In the genomic region with DNA sequence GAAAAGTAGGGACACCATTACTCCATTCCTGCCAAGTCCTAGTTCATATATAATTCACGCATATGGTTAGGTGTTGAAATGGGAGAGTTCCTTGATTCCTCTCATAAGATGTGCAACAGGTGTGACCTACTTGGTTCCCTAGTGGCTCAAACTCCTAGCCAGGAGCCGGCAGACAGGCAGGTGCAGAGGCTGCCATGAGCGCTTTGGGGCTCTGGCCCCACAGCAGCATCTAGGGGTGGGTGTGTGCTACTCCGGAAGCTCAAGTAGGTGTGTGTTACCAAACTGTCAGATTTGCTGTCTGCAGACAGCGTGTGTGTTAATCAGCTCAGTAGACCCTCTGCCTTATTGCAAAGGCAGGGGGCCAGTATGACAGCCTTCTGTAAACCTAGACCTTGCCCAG, we compare ENCODE assay signal across 15 cellular contexts.
"Had no signal": no experiment of that assay in that cellular context is flagged by ENCODE, and none has a peak within 500 bp of the region (broad histone marks: within the 10 kb centered on the region; RNA-seq: fewer than 3 reads in every experiment).

No MANE protein-coding gene starts in this region.

- H3K9me3 Mint-ChIP-seq: activated CD8-positive, alpha-beta T cell treated with anti-CD3 and anti-CD28 coated beads for 36 hours; activated naive CD8-positive, alpha-beta T cell treated with anti-CD3 and anti-CD28 coated beads, Interleukin-2, amount 10 ng/mL, durations not matched to agents 7 days and 5 days; nephron progenitor cell; T-helper 2 cell treated with Interferon-gamma antibody and Interleukin-4, amounts not matched to agents 5 μg/mL and 100 μg/mL, for 36 hours had no signal

- H3K27me3 ChIP-seq: ascending aorta, esophagus squamous epithelium had no signal

- H3K4me3 Mint-ChIP-seq: activated CD8-positive, alpha-beta T cell treated with anti-CD3 and anti-CD28 coated beads for 36 hours; activated naive CD8-positive, alpha-beta T cell treated with anti-CD3 and anti-CD28 coated beads, Interleukin-2, amount 10 ng/mL, durations not matched to agents 7 days and 5 days; nephron progenitor cell; T-helper 2 cell treated with Interferon-gamma antibody and Interleukin-4, amounts not matched to agents 5 μg/mL and 100 μg/mL, for 36 hours had no signal

- ATAC-seq: activated CD8-positive, alpha-beta T cell treated with anti-CD3 and anti-CD28 coated beads for 36 hours had no signal

- H3K4me1 ChIP-seq: ascending aorta, esophagus squamous epithelium, left ventricle myocardium inferior had no signal

- H3K36me3 Mint-ChIP-seq: activated naive CD8-positive, alpha-beta T cell treated with anti-CD3 and anti-CD28 coated beads, Interleukin-2, amount 10 ng/mL, durations not matched to agents 7 days and 5 days had no signal

- H3K9me3 ChIP-seq: ascending aorta, esophagus squamous epithelium, left ventricle myocardium inferior had no signal

- H3K36me3 ChIP-seq: ascending aorta, esophagus squamous epithelium, left ventricle myocardium inferior had no signal

- H3K4me3 ChIP-seq: ascending aorta, esophagus squamous epithelium, left ventricle myocardium inferior had no signal

- H3K4me1 Mint-ChIP-seq: activated naive CD8-positive, alpha-beta T cell treated with anti-CD3 and anti-CD28 coated beads, Interleukin-2, amount 10 ng/mL, durations not matched to agents 7 days and 5 days; nephron progenitor cell had no signal

- H3K27ac ChIP-seq: ascending aorta, esophagus squamous epithelium, left ventricle myocardium inferior had no signal

- DNase-seq: activated CD4-positive, alpha-beta T cell treated with anti-CD3 and anti-CD28 coated beads for 4 hours; activated CD8-positive, alpha-beta memory T cell treated with anti-CD3 and anti-CD28 coated beads, Interleukin-2, amount 50 U/mL, for 4 hours; activated CD8-positive, alpha-beta T cell treated with anti-CD3 and anti-CD28 coated beads for 36 hours; activated naive CD8-positive, alpha-beta T cell treated with anti-CD3 and anti-CD28 coated beads, Interleukin-2, amount 10 ng/mL, durations not matched to agents 7 days and 5 days; esophagus squamous epithelium; foreskin fibroblast; head of caudate nucleus; left ventricle myocardium inferior; mesenchymal stem cell; nephron progenitor cell; stimulated activated CD4-positive, alpha-beta T cell treated with anti-CD3 and anti-CD28 coated beads, Interleukin-12 subunit alpha, Interleukin-12 subunit beta, amount 100 ng/mL, for 4 hours; stimulated activated naive CD4-positive, alpha-beta T cell treated with Interleukin-2 at 50 U/mL for 16 hours; trophoblast cell had no signal

- H3K27ac Mint-ChIP-seq: activated CD8-positive, alpha-beta T cell treated with anti-CD3 and anti-CD28 coated beads for 36 hours; activated naive CD8-positive, alpha-beta T cell treated with anti-CD3 and anti-CD28 coated beads, Interleukin-2, amount 10 ng/mL, durations not matched to agents 7 days and 5 days; nephron progenitor cell; T-helper 2 cell treated with Interferon-gamma antibody and Interleukin-4, amounts not matched to agents 5 μg/mL and 100 μg/mL, for 36 hours had no signal

- H3K27me3 Mint-ChIP-seq: activated CD8-positive, alpha-beta T cell treated with anti-CD3 and anti-CD28 coated beads for 36 hours; activated naive CD8-positive, alpha-beta T cell treated with anti-CD3 and anti-CD28 coated beads, Interleukin-2, amount 10 ng/mL, durations not matched to agents 7 days and 5 days had no signal
